9 cellular contexts compared by ENCODE assay signal in the genomic region with DNA sequence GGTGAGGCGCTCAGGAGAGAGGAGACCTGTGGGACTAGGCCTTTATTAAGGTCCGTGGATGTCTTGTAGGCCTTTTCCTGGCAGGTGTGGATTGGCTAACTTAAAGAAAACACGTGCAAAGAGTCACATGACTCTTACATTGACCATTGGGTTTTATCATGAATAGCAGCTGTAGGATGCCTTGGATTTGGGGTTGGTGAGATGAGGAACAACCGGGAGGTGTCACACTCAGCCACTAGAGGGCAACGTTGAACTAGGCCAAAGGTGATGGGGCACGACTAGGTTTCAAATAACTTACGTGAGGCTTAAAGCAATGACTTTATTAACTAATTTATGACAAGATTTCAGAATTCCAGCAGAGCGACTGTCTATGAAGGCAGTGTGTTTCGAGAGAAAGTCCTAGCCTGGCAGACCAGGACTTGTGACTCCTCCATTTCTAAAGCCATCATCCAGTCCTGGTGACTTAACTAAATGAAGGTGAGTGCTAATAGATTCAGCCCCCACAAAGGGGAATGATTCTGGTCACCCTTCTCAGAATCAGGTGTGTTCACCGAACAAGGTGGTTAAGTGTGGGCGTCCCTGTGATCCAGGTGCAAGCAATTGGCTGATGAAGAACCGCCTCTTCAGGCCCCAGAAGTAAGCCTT.
A peak's percentile ranks its signal among the peaks of the same experiment; 100 is the strongest.
DNase-seq lines count a peak whose midpoint lies in the region; ATAC-seq, FAIRE-seq and TF ChIP-seq lines count a peak whose summit lies in the region.
"Had no signal": no experiment of that assay in that cellular context is flagged by ENCODE, and none has a peak within 500 bp of the region (broad histone marks: within the 10 kb centered on the region; RNA-seq: fewer than 3 reads in every experiment).

No MANE protein-coding gene starts in this region.

- DNase-seq in NCI-H345 (lab: John Stamatoyannopoulos, UW): peak; percentile 12
- no peak for DNase-seq in NCI-H345 treated with DMSO at 0.1 percent for 48 hours (lab: John Stamatoyannopoulos, UW; ENCODE audit: unreplicated experiment)
- peak; percentile 4 for DNase-seq in HTR-8/SVneo (ENCODE audit: insufficient read length, low spot score)
- peak; percentile 11 for DNase-seq in WERI-Rb-1
- DNase-seq in foreskin melanocyte: peak; percentile 25
- peak; percentile 10 for DNase-seq in stimulated activated CD4-positive, alpha-beta T cell treated with anti-CD3 and anti-CD28 coated beads, Interleukin-4, amount 100 ng/mL, for 1 hour
- no peak for DNase-seq in ecto neural progenitor cell (ENCODE audit: low spot score)

- H3K4me3 ChIP-seq in WERI-Rb-1 (ENCODE audit: low read depth, low read length): no peak overlapping the region
- H3K4me3 ChIP-seq: skin epidermis had no signal

- H3K9me3 ChIP-seq in WERI-Rb-1 (ENCODE audit: severe bottlenecking): no peaks in the 10 kb centered on the region

- H3K27ac ChIP-seq in WERI-Rb-1: no peak overlapping the region
- H3K27ac ChIP-seq: skin epidermis had no signal

- peaks cover 57% of the 10 kb centered on the region for H3K27me3 ChIP-seq in WERI-Rb-1 (ENCODE audit: insufficient read depth, low read depth, severe bottlenecking)

- TF ChIP-seq CTCF in WERI-Rb-1 (IDR thresholded peaks at IDR 0.05; ENCODE audit: low read depth, low read length): peak; percentile 72

- peak; percentile 79 for ATAC-seq in GM21423 (IDR thresholded peaks at IDR 0.05; ENCODE audit: unreplicated experiment)

- H3K36me3 ChIP-seq in WERI-Rb-1: no peaks in the 10 kb centered on the region

- FAIRE-seq in HTR-8/SVneo (lab: Jason Lieb, UNC): no peak

Comparison
In these comparisons a context has a peak if more than half of its experiments do, and no peak if none do; other contexts are left out.
1. DNase-seq: peak in NCI-H345 (single experiment), HTR-8/SVneo (single experiment), WERI-Rb-1 (single experiment), foreskin melanocyte (single experiment) and stimulated activated CD4-positive, alpha-beta T cell treated with anti-CD3 and anti-CD28 coated beads, Interleukin-4, amount 100 ng/mL, for 1 hour (single experiment); none in NCI-H345 treated with DMSO at 0.1 percent for 48 hours (single experiment) and ecto neural progenitor cell (single experiment).